ENCODE assay signal across 14 cellular contexts in genomic region chrX:23953908-23954269, GRCh38. TPM values are rescaled to one million over a fixed set of nuclear protein-coding genes. Genes with fewer than 3 reads are reported as not detected.
DNase-seq lines count a peak whose midpoint lies in the region; FAIRE-seq and TF ChIP-seq lines count a peak whose summit lies in the region.
"Had no signal": no experiment of that assay in that cellular context is flagged by ENCODE, and none has a peak within 500 bp of the region (broad histone marks: within the 10 kb centered on the region; RNA-seq: fewer than 3 reads in every experiment).

No MANE protein-coding gene starts in this region.

- no peaks in the 10 kb centered on the region for H3K36me3 Mint-ChIP-seq in CD4-positive, alpha-beta memory T cell
- no peaks in the 10 kb centered on the region for H3K36me3 Mint-ChIP-seq in immature natural killer cell

- H3K4me2 ChIP-seq in SU-DHL-6 (ENCODE audit: low read depth, low read length, poor library complexity, severe bottlenecking): peak overlapping the region; percentile 58

- peak overlapping the region; percentile 72 to 88 (median 85) for H3K4me3 Mint-ChIP-seq in CD4-positive, alpha-beta memory T cell
- peak overlapping the region; percentile 77 to 82 (median 81) for H3K4me3 Mint-ChIP-seq in immature natural killer cell

- TF ChIP-seq EP300 in transverse colon (IDR thresholded peaks at IDR 0.05; ENCODE audit: low read depth) (no peak), ovary (IDR thresholded peaks at IDR 0.05) (no peak)

- TF ChIP-seq CTCF in HEK293 (tag by site-specific recombination; IDR thresholded peaks at IDR 0.05) (no peak), SU-DHL-6 (IDR thresholded peaks at IDR 0.05; ENCODE audit: insufficient read depth, low read length, poor library complexity, severe bottlenecking) (no peak), transverse colon (IDR thresholded peaks at IDR 0.05) (peak in 1 of 5 experiments; percentile 9), kidney (IDR thresholded peaks at IDR 0.05; ENCODE audit: borderline replicate concordance, extremely low read depth, insufficient read depth) (no peak), foreskin fibroblast (IDR thresholded peaks at IDR 0.05; ENCODE audit: low read depth, low read length) (no peak), ovary (IDR thresholded peaks at IDR 0.05) (no peak)

- peak overlapping the region; percentile 51 for H2AFZ ChIP-seq in SU-DHL-6 (ENCODE audit: low read depth, low read length, severe bottlenecking)

- no peaks in the 10 kb centered on the region for H4K20me1 ChIP-seq in SU-DHL-6 (ENCODE audit: low read depth, low read length)

- no peaks in the 10 kb centered on the region for H3F3A ChIP-seq in SU-DHL-6 (ENCODE audit: insufficient read depth)

- intact Hi-C loops in CD4-positive, alpha-beta memory T cell (cut with micrococcal nuclease): loop anchor here (1.0 kb wide), 3 partner anchors 23 to 71 kb away; partner anchors contain the start of gene CXorf58
- intact Hi-C loops in transverse colon (cut with DNase I; ENCODE audit: low total_unique reads) (no loop called here), kidney (cut with DNase I) (no loop called here), ovary (cut with DNase I) (no loop called here)

- H3K9ac ChIP-seq in SU-DHL-6 (ENCODE audit: low read length): no peak overlapping the region
- no peak overlapping the region for H3K9ac ChIP-seq in kidney (ENCODE audit: low read length in 2 of 2)

- H3K36me3 ChIP-seq in CD4-positive, alpha-beta memory T cell (ENCODE audit: insufficient read depth, low read length): no peaks in the 10 kb centered on the region
- no peaks in the 10 kb centered on the region for H3K36me3 ChIP-seq in HEK293 (ENCODE audit: control insufficient read depth in 2 of 2, insufficient read depth in 1 of 2, low read length in 2 of 2)
- no peaks in the 10 kb centered on the region for H3K36me3 ChIP-seq in SU-DHL-6 (ENCODE audit: low read length)
- no peaks in the 10 kb centered on the region for H3K36me3 ChIP-seq in transverse colon
- H3K36me3 ChIP-seq in kidney (ENCODE audit: control insufficient read depth in 1 of 2, insufficient read depth in 2 of 2, low read length in 2 of 2): no peaks in the 10 kb centered on the region
- no peaks in the 10 kb centered on the region for H3K36me3 ChIP-seq in ovary
- H3K36me3 ChIP-seq: breast epithelium, esophagus squamous epithelium, stomach had no signal

- TF ChIP-seq POLR2A in transverse colon (IDR thresholded peaks at IDR 0.05) (no peak), ovary (IDR thresholded peaks at IDR 0.05) (no peak)

- in situ Hi-C loops in transverse colon (cut with MboI; ENCODE audit: low pct_ligation_motif_present in 1 of 4, low pct_unique_long_range_greater_than_20kb in 1 of 4, low sequenced_read_pairs in 3 of 4): no loop called here

- no peaks in the 10 kb centered on the region for H3K9me3 Mint-ChIP-seq in CD4-positive, alpha-beta memory T cell
- no peaks in the 10 kb centered on the region for H3K9me3 Mint-ChIP-seq in immature natural killer cell

- FAIRE-seq in kidney (lab: Jason Lieb, UNC): no peak

- no peaks in the 10 kb centered on the region for H3K9me3 ChIP-seq in CD4-positive, alpha-beta memory T cell (ENCODE audit: control insufficient read depth in 1 of 2, low read length in 2 of 2)
- H3K9me3 ChIP-seq in HEK293 (ENCODE audit: control insufficient read depth, insufficient read depth, low read depth, low read length) (no peaks in the 10 kb centered on the region), SU-DHL-6 (ENCODE audit: insufficient read depth, low read length) (no peaks in the 10 kb centered on the region), transverse colon (no peaks in the 10 kb centered on the region), kidney (ENCODE audit: control insufficient read depth in 1 of 2, low read length in 2 of 2) (no peaks in the 10 kb centered on the region), ovary (no peaks in the 10 kb centered on the region)
- H3K9me3 ChIP-seq: breast epithelium, esophagus squamous epithelium, stomach had no signal

- H3K27me3 Mint-ChIP-seq in CD4-positive, alpha-beta memory T cell: no peaks in the 10 kb centered on the region
- peaks cover 0 to 2% (median 0%) of the 10 kb centered on the region in 3 donors for H3K27me3 Mint-ChIP-seq in immature natural killer cell (ENCODE audit: low read depth in 3 of 3)

- H3K9me2 ChIP-seq in SU-DHL-6 (replicated peaks; ENCODE audit: insufficient read depth, low read length): no peaks in the 10 kb centered on the region

- H3K27me3 ChIP-seq in CD4-positive, alpha-beta memory T cell (ENCODE audit: insufficient read depth, low read length): no peaks in the 10 kb centered on the region
- H3K27me3 ChIP-seq in SU-DHL-6 (ENCODE audit: low read length) (no peaks in the 10 kb centered on the region), transverse colon (no peaks in the 10 kb centered on the region), ovary (no peaks in the 10 kb centered on the region)
- H3K27me3 ChIP-seq: esophagus squamous epithelium had no signal

- peak overlapping the region in 1 of 2 donors; percentile 50 for H3K4me3 ChIP-seq in CD4-positive, alpha-beta memory T cell (ENCODE audit: low read length in 2 of 2)
- H3K4me3 ChIP-seq in HEK293 (ENCODE audit: low read depth, low read length) (no peak overlapping the region), SU-DHL-6 (ENCODE audit: insufficient read depth, low read length, poor library complexity, severe bottlenecking) (no peak overlapping the region), transverse colon (no peak overlapping the region), kidney (ENCODE audit: low read length in 2 of 2) (no peak overlapping the region), foreskin fibroblast (ENCODE audit: low read depth in 1 of 2, low read length in 2 of 2) (no peak overlapping the region), ovary (no peak overlapping the region)
- H3K4me3 ChIP-seq: breast epithelium, stomach had no signal

- H3K27ac Mint-ChIP-seq in CD4-positive, alpha-beta memory T cell: peak overlapping the region; percentile 61 to 93 (median 88)
- H3K27ac Mint-ChIP-seq in immature natural killer cell: peak overlapping the region; percentile 74 to 92 (median 90)

- H3K4me1 ChIP-seq in CD4-positive, alpha-beta memory T cell (ENCODE audit: insufficient read depth, low read length): peaks cover 20% of the 10 kb centered on the region
- H3K4me1 ChIP-seq in HEK293 (ENCODE audit: control insufficient read depth, insufficient read depth, low read length) (no peaks in the 10 kb centered on the region), transverse colon (no peaks in the 10 kb centered on the region), kidney (ENCODE audit: control insufficient read depth in 1 of 2, insufficient read depth in 1 of 2, low read depth in 1 of 2, low read length in 2 of 2) (no peaks in the 10 kb centered on the region), ovary (ENCODE audit: insufficient read depth) (no peaks in the 10 kb centered on the region)
- H3K4me1 ChIP-seq: breast epithelium, esophagus squamous epithelium, stomach had no signal

- CTCF ChIA-PET in CD4-positive, alpha-beta memory T cell (lab: Charles Lee; ENCODE audit: partially characterized antibody): interaction anchor here (1.0 to 2.1 kb wide), 4 partner anchors 13 to 100 kb away, joined by 3 to 9 read pairs (median 3); partner anchors contain the start of gene EIF2S3
- CTCF ChIA-PET in HEK293 (lab: Yijun Ruan, JAX): no interaction called here

- peak overlapping the region; percentile 64 for H3K27ac ChIP-seq in CD4-positive, alpha-beta memory T cell (ENCODE audit: low read depth, low read length)
- H3K27ac ChIP-seq in HEK293 (ENCODE audit: extremely low read depth, low read depth, low read length) (no peak overlapping the region), SU-DHL-6 (ENCODE audit: low read depth, low read length) (no peak overlapping the region), transverse colon (no peak overlapping the region), kidney (ENCODE audit: low read depth in 2 of 2, low read length in 2 of 2) (no peak overlapping the region), ovary (no peak overlapping the region)
- H3K27ac ChIP-seq: breast epithelium had no signal

- peaks cover 3 to 39% (median 9%) of the 10 kb centered on the region in 4 donors for H3K4me1 Mint-ChIP-seq in CD4-positive, alpha-beta memory T cell
- peaks cover 24 to 33% of the 10 kb centered on the region in 2 donors for H3K4me1 Mint-ChIP-seq in immature natural killer cell

- 70% methylated on average over 11 of the region's 11 CpGs; no CpG with 5 or more reads in 1 of the 2 donors for WGBS in transverse colon (ENCODE audit: low coverage in 1 of 2), 2 donors
- WGBS in ovary, 3 donors: 88 to 90% (median 89%) methylated on average over 11 of the region's 11 CpGs

- no peaks in the 10 kb centered on the region for H3K79me2 ChIP-seq in SU-DHL-6 (ENCODE audit: insufficient read depth, low read length)

- POLR2A ChIA-PET in CD4-positive, alpha-beta memory T cell (lab: Charles Lee; ENCODE audit: partially characterized antibody): interaction anchor here (1.0 to 2.5 kb wide), 6 partner anchors 11 to 211 kb away, joined by 3 to 13 read pairs (median 6); partner anchors contain the start of genes ACOT9, CXorf58, EIF2S3 and SAT1
- POLR2A ChIA-PET in HEK293 (lab: Yijun Ruan, JAX): no interaction called here

- DNase-seq in CD4-positive, alpha-beta memory T cell: peak in 3 of 5 donors; percentile 7 to 33 (median 20)
- DNase-seq in immature natural killer cell (peak in 1 of 3 donors; percentile 5), transverse colon (no peak), kidney (no peak), foreskin fibroblast (no peak), ovary (no peak)
- DNase-seq: COR-L47, esophagus squamous epithelium, NCI-H2171 treated with DMSO at 0.1 percent for 48 hours, stomach had no signal

TF ChIP-seq in HEK293, 187 proteins besides CTCF, POLR2A, EP300 and RAD21 (continues in another document):
- no peak for TF ChIP-seq HOXA7 (CRISPR knock-in tag; IDR thresholded peaks at IDR 0.05; ENCODE audit: borderline replicate concordance)

RNA-seq across cellular contexts. Expression of gene CXorf58, which starts 46.1 kb away (rescaled TPM):
- not detected for total RNA-seq in CD4-positive, alpha-beta memory T cell
- polyA plus RNA-seq in CD4-positive, alpha-beta memory T cell: under 1 TPM in 1 of 2 donors, not detected in 1; 0.14 TPM
- polyA plus RNA-seq in immature natural killer cell (not detected), kidney (ENCODE audit: insufficient read depth, low read depth, low replicate concordance) (0.37 TPM), ovary (under 1 TPM in 1 of 2 donors, not detected in 1; 0.04 TPM)
- total RNA-seq in transverse colon (under 1 TPM in 1 of 4 donors, not detected in 3; 0.27 TPM), kidney (not detected), ovary (under 1 TPM in 3 of 7 donors, not detected in 4; 0.10 to 0.72 (median 0.34) TPM)
- total RNA-seq: activated CD8-positive, alpha-beta memory T cell treated with anti-CD3 and anti-CD28 coated beads for 36 hours; stomach had no signal

RNA-seq across cellular contexts. Expression of gene APOO, which starts 46.2 kb away (rescaled TPM):
- total RNA-seq in CD4-positive, alpha-beta memory T cell: 1 to 10 TPM; 5.1 to 7.9 TPM
- polyA plus RNA-seq in CD4-positive, alpha-beta memory T cell: 10 to 100 TPM; 18.4 to 18.9 TPM
- polyA plus RNA-seq in immature natural killer cell (10 to 100 TPM; 18.8 to 23.6 (median 20.7) TPM), kidney (ENCODE audit: insufficient read depth, low read depth, low replicate concordance) (110 TPM), ovary (10 to 100 TPM in 1 of 2 donors, 1 to 10 TPM in 1; 8.8 to 39.5 TPM)
- total RNA-seq in transverse colon (10 to 100 TPM in 2 of 4 donors, 1 to 10 TPM in 1, not detected in 1; 10.0 to 24.5 (median 15.6) TPM), kidney (30.4 TPM), ovary (10 to 100 TPM in 6 of 7 donors, 1 to 10 TPM in 1; 6.0 to 35.3 (median 13.3) TPM)

Comparison
In these comparisons a context has a peak if more than half of its experiments do, and no peak if none do; other contexts are left out.
1. DNase-seq: peak in CD4-positive, alpha-beta memory T cell (3 of 5); none in transverse colon (single experiment), kidney (single experiment), foreskin fibroblast (0 of 2) and ovary (0 of 5).